In genomic region chr14:77607741-77608302, GRCh38 we compare ENCODE assay signal across 12 cellular contexts. TPM values are rescaled to one million over a fixed set of nuclear protein-coding genes. Genes with fewer than 3 reads are reported as not detected.
DNase-seq lines count a peak whose midpoint lies in the region; ATAC-seq lines count a peak whose summit lies in the region.
"Had no signal": no experiment of that assay in that cellular context is flagged by ENCODE, and none has a peak within 500 bp of the region (broad histone marks: within the 10 kb centered on the region; RNA-seq: fewer than 3 reads in every experiment).

No MANE protein-coding gene starts in this region.

- peaks cover 74% of the 10 kb centered on the region for H3K4me1 Mint-ChIP-seq in activated naive CD4-positive, alpha-beta T cell treated with anti-CD3 and anti-CD28 coated beads, Interleukin-2, amount 10 ng/mL, durations not matched to agents 7 days and 5 days
- peaks cover 53 to 56% of the 10 kb centered on the region in 2 donors for H3K4me1 Mint-ChIP-seq in natural killer cell treated with Interleukin-12 subunit alpha and Interleukin-12 subunit beta and Interleukin-15 and Interleukin-18, amount 100 ng/mL, for 72 hours (ENCODE audit: low read depth in 2 of 2)

- H3K9me3 Mint-ChIP-seq in activated naive CD4-positive, alpha-beta T cell treated with anti-CD3 and anti-CD28 coated beads, Interleukin-2, amount 10 ng/mL, durations not matched to agents 7 days and 5 days: no peaks in the 10 kb centered on the region
- no peaks in the 10 kb centered on the region for H3K9me3 Mint-ChIP-seq in natural killer cell treated with Interleukin-12 subunit alpha and Interleukin-12 subunit beta and Interleukin-15 and Interleukin-18, amount 100 ng/mL, for 72 hours

- H3K27me3 Mint-ChIP-seq in activated naive CD4-positive, alpha-beta T cell treated with anti-CD3 and anti-CD28 coated beads, Interleukin-2, amount 10 ng/mL, durations not matched to agents 7 days and 5 days: no peaks in the 10 kb centered on the region
- no peaks in the 10 kb centered on the region for H3K27me3 Mint-ChIP-seq in natural killer cell treated with Interleukin-12 subunit alpha and Interleukin-12 subunit beta and Interleukin-15 and Interleukin-18, amount 100 ng/mL, for 72 hours

- ATAC-seq in GM18907 (IDR thresholded peaks at IDR 0.05; ENCODE audit: unreplicated experiment) (peak; percentile 72), HG03342 (IDR thresholded peaks at IDR 0.05; ENCODE audit: unreplicated experiment) (peak; percentile 65)
- ATAC-seq in natural killer cell treated with Interleukin-12 subunit alpha and Interleukin-12 subunit beta and Interleukin-15 and Interleukin-18, amount 100 ng/mL, for 72 hours: peak; percentile 81 to 83

- H3K4me3 Mint-ChIP-seq in activated naive CD4-positive, alpha-beta T cell treated with anti-CD3 and anti-CD28 coated beads, Interleukin-2, amount 10 ng/mL, durations not matched to agents 7 days and 5 days: peak overlapping the region; percentile 68
- H3K4me3 Mint-ChIP-seq in natural killer cell treated with Interleukin-12 subunit alpha and Interleukin-12 subunit beta and Interleukin-15 and Interleukin-18, amount 100 ng/mL, for 72 hours: peak overlapping the region; percentile 81

- peaks cover 17% of the 10 kb centered on the region for H3K36me3 Mint-ChIP-seq in activated naive CD4-positive, alpha-beta T cell treated with anti-CD3 and anti-CD28 coated beads, Interleukin-2, amount 10 ng/mL, durations not matched to agents 7 days and 5 days
- no peaks in the 10 kb centered on the region for H3K36me3 Mint-ChIP-seq in natural killer cell treated with Interleukin-12 subunit alpha and Interleukin-12 subunit beta and Interleukin-15 and Interleukin-18, amount 100 ng/mL, for 72 hours

- CTCF ChIA-PET in activated naive CD4-positive, alpha-beta T cell treated with anti-CD3 and anti-CD28 coated beads, Interleukin-2, amount 10 ng/mL, durations not matched to agents 7 days and 5 days (lab: Charles Lee): interaction anchor here (0.9 to 2.1 kb wide), 5 partner anchors 13 to 150 kb away, joined by 3 to 5 read pairs (median 3); partner anchors contain the start of gene VIPAS39

- H3K27ac Mint-ChIP-seq in activated naive CD4-positive, alpha-beta T cell treated with anti-CD3 and anti-CD28 coated beads, Interleukin-2, amount 10 ng/mL, durations not matched to agents 7 days and 5 days: peak overlapping the region; percentile 90
- peak overlapping the region; percentile 83 to 89 for H3K27ac Mint-ChIP-seq in natural killer cell treated with Interleukin-12 subunit alpha and Interleukin-12 subunit beta and Interleukin-15 and Interleukin-18, amount 100 ng/mL, for 72 hours

- peak; percentile 29 for DNase-seq in activated naive CD4-positive, alpha-beta T cell treated with anti-CD3 and anti-CD28 coated beads, Interleukin-2, amount 10 ng/mL, durations not matched to agents 7 days and 5 days
- peak; percentile 66 for DNase-seq in natural killer cell treated with Interleukin-12 subunit alpha and Interleukin-12 subunit beta and Interleukin-15 and Interleukin-18, amount 100 ng/mL, for 72 hours (ENCODE audit: low spot score)
- no peak for DNase-seq in NCI-H2029 (lab: John Stamatoyannopoulos, UW)
- DNase-seq in NCI-H345 (lab: John Stamatoyannopoulos, UW): no peak
- DNase-seq in LoVo (ENCODE audit: low spot score): no peak
- DNase-seq in GM03348 (ENCODE audit: low spot score): no peak
- DNase-seq: colonic mucosa, lower lobe of right lung, MG63, T1000 had no signal

RNA-seq across cellular contexts. Expression of gene SPTLC2, which starts 8.6 kb away (rescaled TPM):
- total RNA-seq in natural killer cell treated with Interleukin-12 subunit alpha and Interleukin-12 subunit beta and Interleukin-15 and Interleukin-18, amount 100 ng/mL, for 72 hours: 10 to 100 TPM; 44.0 to 65.7 TPM

Comparison
In these comparisons a context has a peak if more than half of its experiments do, and no peak if none do; other contexts are left out.
1. DNase-seq: peak in activated naive CD4-positive, alpha-beta T cell treated with anti-CD3 and anti-CD28 coated beads, Interleukin-2, amount 10 ng/mL, durations not matched to agents 7 days and 5 days (single experiment) and natural killer cell treated with Interleukin-12 subunit alpha and Interleukin-12 subunit beta and Interleukin-15 and Interleukin-18, amount 100 ng/mL, for 72 hours (single experiment); none in NCI-H2029 (single experiment), NCI-H345 (single experiment), LoVo (single experiment) and GM03348 (single experiment).
2. Peak in every context shown above with its lines, with median percentiles within 50 percentile points of each other: ATAC-seq.